Comparison of ENCODE assay signal across 1 cellular context in the genomic region with DNA sequence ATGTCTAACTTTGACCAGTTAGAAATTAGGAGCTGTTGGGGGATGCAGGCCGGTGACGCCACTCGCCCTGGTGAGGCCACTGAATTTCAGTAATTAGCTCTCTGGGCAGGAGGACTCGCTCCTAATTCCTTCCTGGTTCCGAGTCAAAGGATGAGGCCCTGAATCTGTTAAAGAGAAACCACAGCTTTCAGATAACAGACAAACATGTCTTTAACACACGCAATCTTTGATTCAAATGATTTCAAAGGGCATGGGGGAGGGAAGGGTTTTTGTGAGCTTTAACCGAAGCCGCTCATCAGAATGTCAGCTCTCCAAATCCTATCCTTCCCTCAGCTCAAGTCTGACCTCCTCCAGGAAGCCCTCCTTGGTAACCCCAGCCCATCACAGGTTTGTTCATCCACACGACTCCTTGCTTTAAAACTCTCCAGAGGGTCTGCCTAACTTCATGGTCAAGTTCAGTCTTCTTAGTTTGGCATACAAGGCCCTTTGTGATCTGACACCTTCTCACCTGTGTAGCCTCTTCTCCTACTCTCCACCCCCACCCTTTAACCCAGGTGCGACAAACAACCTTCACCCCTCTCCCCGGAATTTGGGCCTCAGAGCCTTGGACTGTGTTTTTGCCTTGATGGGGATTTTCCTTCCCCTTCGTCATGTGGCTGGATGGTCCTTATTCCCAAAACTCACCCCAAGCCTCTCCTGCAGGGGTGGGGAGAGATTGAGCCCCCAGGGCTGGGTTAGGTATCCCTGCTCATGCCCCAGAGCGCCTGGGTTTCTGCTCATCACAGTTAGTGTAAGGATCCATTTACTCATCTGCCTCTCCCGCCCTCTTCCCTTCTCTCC.
A peak's percentile ranks its signal among the peaks of the same experiment; 100 is the strongest.
TF ChIP-seq lines count a peak whose summit lies in the region.

No MANE protein-coding gene starts in this region.

TF ChIP-seq in K562, 482 proteins besides CTCF, POLR2A, EP300 and RAD21:
- TF ChIP-seq HES1 (IDR thresholded peaks at IDR 0.05; ENCODE audit: low read depth) (no peak), JUND (IDR thresholded peaks at IDR 0.05; ENCODE audit: borderline replicate concordance, low read depth, low read length) (peak; percentile 37; the same call in 1 of the 2 replicates), JUND (tag; IDR thresholded peaks at IDR 0.05; ENCODE audit: borderline replicate concordance, low read depth, low read length) (no peak), ZNF146 (CRISPR knock-in tag; IDR thresholded peaks at IDR 0.05; ENCODE audit: unreplicated experiment) (no peak), KDM2B (CRISPR knock-in tag; IDR thresholded peaks at IDR 0.05) (0 out of 2 replicates have a peak, but pooled peaks have one; percentile 57), POLR2H (tag; IDR thresholded peaks at IDR 0.05; ENCODE audit: low read depth) (no peak), TBL1XR1 (IDR thresholded peaks at IDR 0.05; ENCODE audit: low read length in 2 of 2) (peak in 1 of 2 experiments; percentile 29; a peak in 1 of 4 replicates), JUN (IDR thresholded peaks at IDR 0.05; ENCODE audit: borderline replicate concordance, low read depth, low read length) (peak; percentile 50; the same call in 1 of the 2 replicates), JUN (CRISPR knock-in tag; IDR thresholded peaks at IDR 0.05; ENCODE audit: borderline replicate concordance) (no peak), SMAD1 (IDR thresholded peaks at IDR 0.05; ENCODE audit: low read depth, low read length, partially characterized antibody) (peak; percentile 15), ZFP36 (IDR thresholded peaks at IDR 0.05; ENCODE audit: low read depth, low read length, partially characterized antibody) (peak; percentile 100), RCOR1 (IDR thresholded peaks at IDR 0.05; ENCODE audit: borderline replicate concordance in 1 of 2, low read depth in 2 of 2, low read length in 2 of 2) (peak in 1 of 2 experiments; percentile 97; a peak in 2 of 4 replicates), PYGO2 (tag; IDR thresholded peaks at IDR 0.05) (0 out of 2 replicates have a peak, but pooled peaks have one; percentile 38), CBFA2T2 (conservative IDR thresholded peaks at IDR 0.05) (no peak), RBM25 (IDR thresholded peaks at IDR 0.05; ENCODE audit: low read depth, low read length, severe bottlenecking) (peak; percentile 80)
